13 cellular contexts compared by ENCODE assay signal in the genomic region with DNA sequence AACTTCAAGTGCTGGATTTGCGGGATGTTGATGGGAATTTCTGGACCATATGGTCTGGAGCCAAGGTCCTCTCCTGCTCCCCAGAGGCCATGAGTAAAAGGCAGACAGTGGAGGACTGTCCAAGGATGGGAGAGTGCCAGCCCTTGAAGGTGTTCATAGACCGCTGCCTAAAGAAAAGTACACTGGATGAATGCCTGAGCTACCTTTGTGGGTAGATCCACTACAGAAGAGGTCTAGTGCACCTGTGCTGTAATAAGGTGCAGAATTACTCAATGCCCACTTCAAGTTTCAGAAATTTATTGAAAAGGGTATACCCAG. TPM values are rescaled to one million over a fixed set of nuclear protein-coding genes. Genes with fewer than 3 reads are reported as not detected.
"Had no signal": no experiment of that assay in that cellular context is flagged by ENCODE, and none has a peak within 500 bp of the region (broad histone marks: within the 10 kb centered on the region; RNA-seq: fewer than 3 reads in every experiment).

No MANE protein-coding gene starts in this region.

RNA-seq across cellular contexts. Expression of a gene that starts 7.5 kb away (rescaled TPM):
- total RNA-seq: activated CD4-positive, alpha-beta memory T cell treated with anti-CD3 and anti-CD28 coated beads for 36 hours; activated CD4-positive, alpha-beta T cell treated with anti-CD3 and anti-CD28 coated beads for 36 hours; activated CD8-positive, alpha-beta memory T cell treated with anti-CD3 and anti-CD28 coated beads for 36 hours; activated CD8-positive, alpha-beta T cell treated with anti-CD3 and anti-CD28 coated beads for 36 hours; activated naive CD8-positive, alpha-beta T cell treated with anti-CD3 and anti-CD28 coated beads, Interleukin-2, amount 10 ng/mL, durations not matched to agents 7 days and 5 days; activated T-cell treated with anti-CD3 and anti-CD28 coated beads, Interleukin-2, amount 50 U/mL, for 4 hours; activated T-cell treated with anti-CD3 and anti-CD28 coated beads, Interleukin-2, amount 50 U/mL, for 72 hours; activated T-helper 1 cell treated with anti-CD3 and anti-CD28 coated beads, Interleukin-12 subunit alpha, Interleukin-12 subunit beta, Interleukin-2, Interleukin-4 antibody, amounts not matched to agents 30 ng/mL and 10 ng/mL and 1 ng/mL, durations not matched to agents 14 hours and 24 hours and 36 hours; activated T-helper 17 cell treated with anti-CD3 and anti-CD28 coated beads, Interleukin-2, amount 50 U/mL, for 72 hours; ascending aorta; bronchial epithelial cell; cardiac muscle cell; WTC11 had no signal

RNA-seq across cellular contexts. Expression of a gene that starts 20.6 kb away (rescaled TPM):
- total RNA-seq: activated CD4-positive, alpha-beta memory T cell treated with anti-CD3 and anti-CD28 coated beads for 36 hours; activated CD4-positive, alpha-beta T cell treated with anti-CD3 and anti-CD28 coated beads for 36 hours; activated CD8-positive, alpha-beta memory T cell treated with anti-CD3 and anti-CD28 coated beads for 36 hours; activated CD8-positive, alpha-beta T cell treated with anti-CD3 and anti-CD28 coated beads for 36 hours; activated naive CD8-positive, alpha-beta T cell treated with anti-CD3 and anti-CD28 coated beads, Interleukin-2, amount 10 ng/mL, durations not matched to agents 7 days and 5 days; activated T-cell treated with anti-CD3 and anti-CD28 coated beads, Interleukin-2, amount 50 U/mL, for 4 hours; activated T-cell treated with anti-CD3 and anti-CD28 coated beads, Interleukin-2, amount 50 U/mL, for 72 hours; activated T-helper 1 cell treated with anti-CD3 and anti-CD28 coated beads, Interleukin-12 subunit alpha, Interleukin-12 subunit beta, Interleukin-2, Interleukin-4 antibody, amounts not matched to agents 30 ng/mL and 10 ng/mL and 1 ng/mL, durations not matched to agents 14 hours and 24 hours and 36 hours; activated T-helper 17 cell treated with anti-CD3 and anti-CD28 coated beads, Interleukin-2, amount 50 U/mL, for 72 hours; ascending aorta; bronchial epithelial cell; cardiac muscle cell; WTC11 had no signal

RNA-seq across cellular contexts. Expression of a gene that starts 38.4 kb away (rescaled TPM):
- total RNA-seq: activated CD4-positive, alpha-beta memory T cell treated with anti-CD3 and anti-CD28 coated beads for 36 hours; activated CD4-positive, alpha-beta T cell treated with anti-CD3 and anti-CD28 coated beads for 36 hours; activated CD8-positive, alpha-beta memory T cell treated with anti-CD3 and anti-CD28 coated beads for 36 hours; activated CD8-positive, alpha-beta T cell treated with anti-CD3 and anti-CD28 coated beads for 36 hours; activated naive CD8-positive, alpha-beta T cell treated with anti-CD3 and anti-CD28 coated beads, Interleukin-2, amount 10 ng/mL, durations not matched to agents 7 days and 5 days; activated T-cell treated with anti-CD3 and anti-CD28 coated beads, Interleukin-2, amount 50 U/mL, for 4 hours; activated T-cell treated with anti-CD3 and anti-CD28 coated beads, Interleukin-2, amount 50 U/mL, for 72 hours; activated T-helper 1 cell treated with anti-CD3 and anti-CD28 coated beads, Interleukin-12 subunit alpha, Interleukin-12 subunit beta, Interleukin-2, Interleukin-4 antibody, amounts not matched to agents 30 ng/mL and 10 ng/mL and 1 ng/mL, durations not matched to agents 14 hours and 24 hours and 36 hours; activated T-helper 17 cell treated with anti-CD3 and anti-CD28 coated beads, Interleukin-2, amount 50 U/mL, for 72 hours; ascending aorta; bronchial epithelial cell; cardiac muscle cell; WTC11 had no signal

RNA-seq across cellular contexts. Expression of a gene that starts 45.3 kb away (rescaled TPM):
- total RNA-seq: activated CD4-positive, alpha-beta memory T cell treated with anti-CD3 and anti-CD28 coated beads for 36 hours; activated CD4-positive, alpha-beta T cell treated with anti-CD3 and anti-CD28 coated beads for 36 hours; activated CD8-positive, alpha-beta memory T cell treated with anti-CD3 and anti-CD28 coated beads for 36 hours; activated CD8-positive, alpha-beta T cell treated with anti-CD3 and anti-CD28 coated beads for 36 hours; activated naive CD8-positive, alpha-beta T cell treated with anti-CD3 and anti-CD28 coated beads, Interleukin-2, amount 10 ng/mL, durations not matched to agents 7 days and 5 days; activated T-cell treated with anti-CD3 and anti-CD28 coated beads, Interleukin-2, amount 50 U/mL, for 4 hours; activated T-cell treated with anti-CD3 and anti-CD28 coated beads, Interleukin-2, amount 50 U/mL, for 72 hours; activated T-helper 1 cell treated with anti-CD3 and anti-CD28 coated beads, Interleukin-12 subunit alpha, Interleukin-12 subunit beta, Interleukin-2, Interleukin-4 antibody, amounts not matched to agents 30 ng/mL and 10 ng/mL and 1 ng/mL, durations not matched to agents 14 hours and 24 hours and 36 hours; activated T-helper 17 cell treated with anti-CD3 and anti-CD28 coated beads, Interleukin-2, amount 50 U/mL, for 72 hours; ascending aorta; bronchial epithelial cell; cardiac muscle cell; WTC11 had no signal

RNA-seq across cellular contexts. Expression of a gene that starts 56.8 kb away (rescaled TPM):
- total RNA-seq: activated CD4-positive, alpha-beta memory T cell treated with anti-CD3 and anti-CD28 coated beads for 36 hours; activated CD4-positive, alpha-beta T cell treated with anti-CD3 and anti-CD28 coated beads for 36 hours; activated CD8-positive, alpha-beta memory T cell treated with anti-CD3 and anti-CD28 coated beads for 36 hours; activated CD8-positive, alpha-beta T cell treated with anti-CD3 and anti-CD28 coated beads for 36 hours; activated naive CD8-positive, alpha-beta T cell treated with anti-CD3 and anti-CD28 coated beads, Interleukin-2, amount 10 ng/mL, durations not matched to agents 7 days and 5 days; activated T-cell treated with anti-CD3 and anti-CD28 coated beads, Interleukin-2, amount 50 U/mL, for 4 hours; activated T-cell treated with anti-CD3 and anti-CD28 coated beads, Interleukin-2, amount 50 U/mL, for 72 hours; activated T-helper 1 cell treated with anti-CD3 and anti-CD28 coated beads, Interleukin-12 subunit alpha, Interleukin-12 subunit beta, Interleukin-2, Interleukin-4 antibody, amounts not matched to agents 30 ng/mL and 10 ng/mL and 1 ng/mL, durations not matched to agents 14 hours and 24 hours and 36 hours; activated T-helper 17 cell treated with anti-CD3 and anti-CD28 coated beads, Interleukin-2, amount 50 U/mL, for 72 hours; ascending aorta; bronchial epithelial cell; cardiac muscle cell; WTC11 had no signal
